In genomic region chr2:154825358-154825757, GRCh38 we compare ENCODE assay signal across 27 cellular contexts.
"Had no signal": no experiment of that assay in that cellular context is flagged by ENCODE, and none has a peak within 500 bp of the region (broad histone marks: within the 10 kb centered on the region; RNA-seq: fewer than 3 reads in every experiment).

No MANE protein-coding gene starts in this region.

- FAIRE-seq: urothelium cell line had no signal

- H3K4me1 ChIP-seq: stomach, suprapubic skin, testis, thyroid gland, tibial artery, tibial nerve, transverse colon, upper lobe of left lung, upper lobe of right lung, uterus, vagina had no signal

- DNase-seq: stimulated activated CD4-positive, alpha-beta T cell treated with anti-CD3 and anti-CD28 coated beads, Interleukin-2, amount 100 ng/mL, for 48 hours; stimulated activated CD4-positive, alpha-beta T cell treated with anti-CD3 and anti-CD28 coated beads, Interleukin-4, amount 100 ng/mL, for 1 hour; stimulated activated CD4-positive, alpha-beta T cell treated with anti-CD3 and anti-CD28 coated beads, Interleukin-4, amount 100 ng/mL, for 24 hours; stimulated activated CD4-positive, alpha-beta T cell treated with anti-CD3 and anti-CD28 coated beads, Interleukin-4, amount 100 ng/mL, for 4 hours; stimulated activated CD8-positive, alpha-beta memory T cell treated with anti-CD3 and anti-CD28 coated beads, Interleukin-4, amount 100 ng/mL, for 48 hours; stimulated activated naive B cell treated with anti-CD40 and anti-IgM and Interleukin-4, amounts not matched to agents 10 μg/mL and 1 μg/mL and 100 μg/mL, for 72 hours; stimulated activated naive CD4-positive, alpha-beta T cell; stimulated activated naive CD4-positive, alpha-beta T cell treated with Interleukin-2 at 50 U/mL for 16 hours; stimulated activated naive CD8-positive, alpha-beta T cell treated with anti-CD3 and anti-CD28 coated beads, Interleukin-15, amount 100 ng/mL, for 72 hours; stimulated activated naive CD8-positive, alpha-beta T cell treated with anti-CD3 and anti-CD28 coated beads, Interleukin-15, Interleukin-2, amounts not matched to agents 100 U/mL and 50 U/mL, for 24 hours; stomach; substantia nigra; testis; thyroid gland; tibial artery; transverse colon; trophoblast cell; upper lobe of left lung; upper lobe of right lung; uterus had no signal

- H3K27ac ChIP-seq: stomach, suprapubic skin, testis, thoracic aorta, thyroid gland, tibial artery, tibial nerve, transverse colon, upper lobe of left lung, upper lobe of right lung, uterus, vagina had no signal

- H3K9me3 ChIP-seq: stomach, suprapubic skin, testis, thoracic aorta, thyroid gland, tibial artery, tibial nerve, transverse colon, upper lobe of left lung, upper lobe of right lung, uterus had no signal

- ATAC-seq: stimulated activated effector memory CD8-positive, alpha-beta T cell treated with anti-CD3 and anti-CD28 coated beads, Interleukin-12 subunit alpha, Interleukin-12 subunit beta, amount 100 ng/mL, for 72 hours; stimulated activated memory B cell treated with anti-CD40 and anti-IgM and Interleukin-4, amounts not matched to agents 10 μg/mL and 1 μg/mL and 100 μg/mL, for 72 hours; stimulated activated naive B cell treated with anti-CD40 and anti-IgM and Interleukin-4, amounts not matched to agents 10 μg/mL and 1 μg/mL and 100 μg/mL, for 72 hours; stimulated activated naive CD8-positive, alpha-beta T cell treated with anti-CD3 and anti-CD28 coated beads, Interleukin-15, amount 100 ng/mL, for 72 hours; stimulated activated naive CD8-positive, alpha-beta T cell treated with anti-CD3 and anti-CD28 coated beads, Interleukin-15, Interleukin-2, amounts not matched to agents 100 U/mL and 50 U/mL, for 24 hours; upper lobe of right lung had no signal

- H3K36me3 ChIP-seq: stomach, suprapubic skin, thoracic aorta, thyroid gland, tibial artery, tibial nerve, transverse colon, upper lobe of left lung, upper lobe of right lung, uterus, vagina had no signal

- H3K27me3 ChIP-seq: stomach, suprapubic skin, testis, thyroid gland, tibial artery, tibial nerve, transverse colon, upper lobe of left lung, upper lobe of right lung, uterus, vagina had no signal

- H3K4me3 ChIP-seq: stomach, suprapubic skin, testis, thoracic aorta, thyroid gland, tibial artery, tibial nerve, transverse colon, upper lobe of left lung, upper lobe of right lung, uterus, vagina had no signal
